ENCODE assay signal across 23 cellular contexts in the genomic region with DNA sequence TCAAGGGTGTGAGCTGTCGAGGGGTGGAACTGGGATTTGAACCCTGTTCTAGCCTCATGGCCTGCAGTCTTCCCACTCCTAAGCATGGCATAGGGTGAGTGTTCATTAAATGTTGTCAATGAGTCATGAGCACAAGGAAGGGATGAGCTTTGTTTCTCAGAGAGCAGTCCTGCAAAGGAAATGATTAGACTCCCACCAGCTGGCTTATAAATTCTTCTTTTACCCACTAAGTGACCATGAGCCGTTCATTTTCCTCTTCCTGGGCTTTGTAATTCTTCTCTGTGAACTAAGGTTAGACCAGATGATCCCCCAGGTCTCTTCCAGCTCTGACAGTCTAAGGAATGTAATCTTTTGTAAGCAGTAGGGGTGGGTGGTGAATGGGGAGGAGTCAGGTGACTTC. TPM values are rescaled to one million over a fixed set of nuclear protein-coding genes. Genes with fewer than 3 reads are reported as not detected.
DNase-seq lines count a peak whose midpoint lies in the region; ATAC-seq, FAIRE-seq and TF ChIP-seq lines count a peak whose summit lies in the region.
"Had no signal": no experiment of that assay in that cellular context is flagged by ENCODE, and none has a peak within 500 bp of the region (broad histone marks: within the 10 kb centered on the region; RNA-seq: fewer than 3 reads in every experiment).

No MANE protein-coding gene starts in this region.

- H3K36me3 ChIP-seq in astrocyte (ENCODE audit: insufficient read depth, low read length) (no peaks in the 10 kb centered on the region), MM.1S (replicated peaks; ENCODE audit: insufficient read depth, low read length) (no peaks in the 10 kb centered on the region)
- H3K36me3 ChIP-seq: gastroesophageal sphincter had no signal

- no peak for FAIRE-seq in H54 (lab: Jason Lieb, UNC)
- no peak for FAIRE-seq in astrocyte (lab: Jason Lieb, UNC)
- FAIRE-seq: HepG2 had no signal

- DNase-seq in ACHN (peak; percentile 49), H54 (ENCODE audit: insufficient read length, low spot score) (peak; percentile 33), astrocyte (ENCODE audit: low read depth) (peak; percentile 73), iris pigment epithelial cell (ENCODE audit: low read depth) (peak; percentile 63), MM.1S (no peak), SW480 (ENCODE audit: low spot score) (no peak), left colon (no peak)
- no peak for DNase-seq in activated CD4-positive, alpha-beta T cell treated with anti-CD3 and anti-CD28 coated beads for 1 hour
- DNase-seq: activated B cell treated with CpG ODN at 0.5 μM for 24 hours; Caco-2; cerebellar nuclear complex; endodermal cell; GF-D8; H9; mesendoderm; NCI-H2081 treated with DMSO at 0.1 percent for 48 hours; NCI-H774; nephron progenitor cell; stimulated activated naive CD8-positive, alpha-beta T cell treated with anti-CD3 and anti-CD28 coated beads, Interleukin-15, amount 100 ng/mL, for 72 hours; T-helper 17 cell had no signal

- H3K9me3 ChIP-seq in astrocyte (ENCODE audit: insufficient read depth, low read depth, low read length) (no peaks in the 10 kb centered on the region), MM.1S (replicated peaks; ENCODE audit: insufficient read depth, low read length) (no peaks in the 10 kb centered on the region)
- H3K9me3 ChIP-seq: Caco-2 had no signal

- intact Hi-C loops in left colon (cut with DNase I, micrococcal nuclease), result no loop called here

- no peaks in the 10 kb centered on the region for H3K9me3 Mint-ChIP-seq in astrocyte (ENCODE audit: unreplicated experiment)
- H3K9me3 Mint-ChIP-seq: activated T-helper 17 cell treated with anti-CD3 and anti-CD28 coated beads, Interleukin-2, amount 50 U/mL, for 72 hours; endodermal cell; stimulated activated naive CD8-positive, alpha-beta T cell treated with anti-CD3 and anti-CD28 coated beads, Interleukin-15, amount 100 ng/mL, for 72 hours had no signal

- H3K4me2 ChIP-seq in astrocyte (ENCODE audit: low read length) (peak overlapping the region; percentile 26), MM.1S (ENCODE audit: low read depth, low read length) (no peak overlapping the region)

- H3K79me2 ChIP-seq in astrocyte (ENCODE audit: insufficient read depth, low read length) (no peaks in the 10 kb centered on the region), MM.1S (ENCODE audit: low read length) (no peaks in the 10 kb centered on the region)

- H3K9me2 ChIP-seq in MM.1S (replicated peaks; ENCODE audit: insufficient read depth, low read length), result no peaks in the 10 kb centered on the region

- H3K9ac ChIP-seq in astrocyte (ENCODE audit: low read length) (no peak overlapping the region), MM.1S (ENCODE audit: low read length) (no peak overlapping the region)

- H3K4me1 ChIP-seq in astrocyte (ENCODE audit: insufficient read depth, low read length) (peaks cover 13% of the 10 kb centered on the region), MM.1S (ENCODE audit: low read length) (peaks cover 4% of the 10 kb centered on the region; the same call in 1 of the 2 replicates)
- H3K4me1 ChIP-seq: gastroesophageal sphincter had no signal

- H3K27ac Mint-ChIP-seq in astrocyte (ENCODE audit: unreplicated experiment), result peak overlapping the region; percentile 48
- H3K27ac Mint-ChIP-seq: activated B cell treated with CpG ODN at 0.5 μM for 24 hours; activated T-helper 17 cell treated with anti-CD3 and anti-CD28 coated beads, Interleukin-2, amount 50 U/mL, for 72 hours; endodermal cell; nephron progenitor cell; T-helper 17 cell had no signal

- H4K20me1 ChIP-seq in astrocyte (ENCODE audit: insufficient read depth, low read length), result no peaks in the 10 kb centered on the region
- H4K20me1 ChIP-seq in MM.1S (ENCODE audit: insufficient read depth, low read length), result no peaks in the 10 kb centered on the region

- TF ChIP-seq POLR2A in H54 (IDR thresholded peaks at IDR 0.05; ENCODE audit: low read depth, low read length), result no peak

- H3K4me1 Mint-ChIP-seq in astrocyte (ENCODE audit: low read depth, unreplicated experiment), result peaks cover 16% of the 10 kb centered on the region
- H3K4me1 Mint-ChIP-seq: activated T-helper 17 cell treated with anti-CD3 and anti-CD28 coated beads, Interleukin-2, amount 50 U/mL, for 72 hours; T-helper 17 cell had no signal

- H3K4me3 ChIP-seq in astrocyte (ENCODE audit: insufficient read depth, low read depth, low read length) (no peak overlapping the region), MM.1S (ENCODE audit: low read length) (no peak overlapping the region)
- H3K4me3 ChIP-seq: gastroesophageal sphincter had no signal

- H3K36me3 Mint-ChIP-seq in astrocyte (ENCODE audit: low read depth, unreplicated experiment), result no peaks in the 10 kb centered on the region

- no peak for ATAC-seq in left colon
- ATAC-seq: activated T-helper 17 cell treated with anti-CD3 and anti-CD28 coated beads, Interleukin-2, amount 50 U/mL, for 72 hours; gastroesophageal sphincter; HepG2; stimulated activated naive CD8-positive, alpha-beta T cell treated with anti-CD3 and anti-CD28 coated beads, Interleukin-15, amount 100 ng/mL, for 72 hours; T-helper 17 cell had no signal

- peaks cover 6% of the 10 kb centered on the region for H3K27me3 Mint-ChIP-seq in astrocyte (ENCODE audit: low read depth, unreplicated experiment)

- no peaks in the 10 kb centered on the region for H3F3A ChIP-seq in MM.1S (ENCODE audit: insufficient read depth, low read length)

- no peak overlapping the region for H3K4me3 Mint-ChIP-seq in astrocyte (ENCODE audit: unreplicated experiment)
- H3K4me3 Mint-ChIP-seq: activated B cell treated with CpG ODN at 0.5 μM for 24 hours; activated T-helper 17 cell treated with anti-CD3 and anti-CD28 coated beads, Interleukin-2, amount 50 U/mL, for 72 hours; endodermal cell; H9; nephron progenitor cell; stimulated activated naive CD8-positive, alpha-beta T cell treated with anti-CD3 and anti-CD28 coated beads, Interleukin-15, amount 100 ng/mL, for 72 hours; T-helper 17 cell had no signal

- in situ Hi-C loops in ACHN (cut with HindIII; ENCODE audit: low pct_ligation_motif_present, low pct_unique_long_range_greater_than_20kb, low sequenced_read_pairs), result no loop called here

- H2AFZ ChIP-seq in astrocyte (ENCODE audit: low read depth, low read length) (no peak overlapping the region), MM.1S (ENCODE audit: low read length) (no peak overlapping the region)

- H3K27ac ChIP-seq in astrocyte (ENCODE audit: low read depth, low read length) (peak overlapping the region; percentile 25), MM.1S (ENCODE audit: low read length) (no peak overlapping the region)
- H3K27ac ChIP-seq: gastroesophageal sphincter had no signal

- H3K27me3 ChIP-seq in astrocyte (ENCODE audit: insufficient read depth, low read length) (no peaks in the 10 kb centered on the region), MM.1S (replicated peaks; ENCODE audit: insufficient read depth, low read length) (no peaks in the 10 kb centered on the region)

- TF ChIP-seq CTCF in astrocyte (IDR thresholded peaks at IDR 0.05; ENCODE audit: insufficient read depth, low read depth, low read length), result no peak
- no peak for TF ChIP-seq CTCF in MM.1S (IDR thresholded peaks at IDR 0.05; ENCODE audit: low read length)

RNA-seq across cellular contexts. Expression of a gene that starts 47.9 kb away (rescaled TPM):
- 15.6 and 17.8 TPM in 2 replicates for total RNA-seq in astrocyte
- 10 to 100 TPM; 40.6 to 42.8 TPM for total RNA-seq in left colon
- total RNA-seq: gastroesophageal sphincter, H9, T-helper 17 cell had no signal

Comparison
In these comparisons a context has a peak if more than half of its experiments do, and no peak if none do; other contexts are left out.
1. DNase-seq: peak in ACHN (single experiment), H54 (single experiment), astrocyte (single experiment) and iris pigment epithelial cell (single experiment); none in activated CD4-positive, alpha-beta T cell treated with anti-CD3 and anti-CD28 coated beads for 1 hour (single experiment), MM.1S (single experiment), SW480 (single experiment) and left colon (0 of 2).